In genomic region chr14:94180655-94181271, GRCh38 we compare ENCODE assay signal across 8 cellular contexts. TPM values are rescaled to one million over a fixed set of nuclear protein-coding genes. Genes with fewer than 3 reads are reported as not detected.
A peak's percentile ranks its signal among the peaks of the same experiment; 100 is the strongest.
DNase-seq lines count a peak whose midpoint lies in the region; ATAC-seq and TF ChIP-seq lines count a peak whose summit lies in the region.

No MANE protein-coding gene starts in this region.

- peaks cover 1% of the 10 kb centered on the region for H3K9me3 Mint-ChIP-seq in memory B cell

- H3K27ac Mint-ChIP-seq in memory B cell = peak overlapping the region; percentile 12

- H3K27ac ChIP-seq in RWPE2 (ENCODE audit: poor library complexity, severe bottlenecking) = no peak overlapping the region

- peaks cover 6% of the 10 kb centered on the region for H3K4me1 Mint-ChIP-seq in memory B cell

- TF ChIP-seq CTCF in RWPE2 (IDR thresholded peaks at IDR 0.05; ENCODE audit: poor library complexity, severe bottlenecking) = peak; percentile 90

- peak; percentile 13 for DNase-seq in DMS153 treated with DMSO at 0.1 percent for 48 hours (lab: John Stamatoyannopoulos, UW; ENCODE audit: unreplicated experiment)
- peak; percentile 16 for DNase-seq in HuH-7.5 (ENCODE audit: low spot score)
- DNase-seq in RWPE2 (ENCODE audit: low spot score) = no peak
- peak; percentile 20 to 43 for DNase-seq in dermis microvascular lymphatic vessel endothelial cell (ENCODE audit: low read depth in 2 of 2)
- DNase-seq in memory B cell (ENCODE audit: low spot score in 2 of 2) = peak in 1 of 2 donors; percentile 61
- DNase-seq in activated effector memory CD4-positive, alpha-beta T cell treated with anti-CD3 and anti-CD28 coated beads, Interleukin-2, amount 50 U/mL, for 16 hours = no peak
- no peak for DNase-seq in putamen (ENCODE audit: low spot score)

- H3K27me3 ChIP-seq in RWPE2 (ENCODE audit: insufficient read depth, poor library complexity, severe bottlenecking) = no peaks in the 10 kb centered on the region

- ATAC-seq in GM19324 (IDR thresholded peaks at IDR 0.05; ENCODE audit: low FRiP score, unreplicated experiment) (peak; percentile 72), RWPE2 (ENCODE audit: low read depth) (peak; percentile 44; the same call in 2 of the 3 replicates), memory B cell (ENCODE audit: low read depth) (peak; percentile 85)

- no peaks in the 10 kb centered on the region for H3K36me3 Mint-ChIP-seq in memory B cell

- H3K4me1 ChIP-seq in RWPE2 (ENCODE audit: insufficient read depth, poor library complexity, severe bottlenecking) = peaks cover 27% of the 10 kb centered on the region

- H3K4me3 Mint-ChIP-seq in memory B cell = peak overlapping the region; percentile 6

- H3K9me3 ChIP-seq in RWPE2 (ENCODE audit: severe bottlenecking) = no peaks in the 10 kb centered on the region

- H3K36me3 ChIP-seq in RWPE2 (ENCODE audit: low read depth) = peaks cover 5% of the 10 kb centered on the region

- peaks cover 20% of the 10 kb centered on the region for H3K27me3 Mint-ChIP-seq in memory B cell

- H3K4me3 ChIP-seq in RWPE2 (ENCODE audit: severe bottlenecking) = no peak overlapping the region

RNA-seq across cellular contexts. Expression of gene PPP4R4, which starts 6.6 kb away (rescaled TPM):
- not detected in 2 replicates for total RNA-seq in dermis microvascular lymphatic vessel endothelial cell

RNA-seq across cellular contexts. Expression of gene IFI27L2, which starts 51.4 kb away (rescaled TPM):
- total RNA-seq in dermis microvascular lymphatic vessel endothelial cell = 5.2 and 8.9 TPM in 2 replicates

Comparison
In these comparisons a context has a peak if more than half of its experiments do, and no peak if none do; other contexts are left out.
1. DNase-seq: peak in DMS153 treated with DMSO at 0.1 percent for 48 hours (single experiment), HuH-7.5 (single experiment) and dermis microvascular lymphatic vessel endothelial cell (2 of 2); none in RWPE2 (single experiment), activated effector memory CD4-positive, alpha-beta T cell treated with anti-CD3 and anti-CD28 coated beads, Interleukin-2, amount 50 U/mL, for 16 hours (single experiment) and putamen (single experiment).
2. Peak in every context shown above with its lines, with median percentiles within 50 percentile points of each other: ATAC-seq.